ENCODE assay signal across 6 cellular contexts in the genomic region with DNA sequence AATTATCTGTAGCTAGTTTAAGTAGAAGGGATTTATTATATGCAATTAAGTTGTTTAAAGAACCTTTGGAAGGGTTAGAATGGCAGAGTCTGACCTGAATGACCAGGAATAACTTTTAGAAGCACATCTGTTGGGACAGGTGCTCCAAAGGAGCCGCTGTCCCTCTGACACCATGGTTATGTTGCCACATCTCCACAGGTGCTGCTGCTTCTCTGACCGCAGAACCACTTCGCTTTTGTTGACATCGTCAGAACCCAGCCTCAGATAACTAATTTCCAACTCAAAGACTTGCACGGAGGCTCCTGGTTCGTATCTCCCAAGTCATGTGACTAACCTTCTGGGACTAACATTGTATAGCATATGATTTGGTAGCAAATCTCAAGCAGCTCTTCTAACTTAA. TPM values are rescaled to one million over a fixed set of nuclear protein-coding genes. Genes with fewer than 3 reads are reported as not detected.
"Had no signal": no experiment of that assay in that cellular context is flagged by ENCODE, and none has a peak within 500 bp of the region (broad histone marks: within the 10 kb centered on the region; RNA-seq: fewer than 3 reads in every experiment).

No MANE protein-coding gene starts in this region.

RNA-seq across cellular contexts. Expression of a gene that starts 13.9 kb away (rescaled TPM):
- total RNA-seq: HepG2, HT1080, IMR-90, Right ventricle myocardium inferior, SK-MEL-5, T-helper 17 cell had no signal
- polyA plus RNA-seq: HepG2, IMR-90 had no signal
